ENCODE assay signal across 8 cellular contexts in the genomic region with DNA sequence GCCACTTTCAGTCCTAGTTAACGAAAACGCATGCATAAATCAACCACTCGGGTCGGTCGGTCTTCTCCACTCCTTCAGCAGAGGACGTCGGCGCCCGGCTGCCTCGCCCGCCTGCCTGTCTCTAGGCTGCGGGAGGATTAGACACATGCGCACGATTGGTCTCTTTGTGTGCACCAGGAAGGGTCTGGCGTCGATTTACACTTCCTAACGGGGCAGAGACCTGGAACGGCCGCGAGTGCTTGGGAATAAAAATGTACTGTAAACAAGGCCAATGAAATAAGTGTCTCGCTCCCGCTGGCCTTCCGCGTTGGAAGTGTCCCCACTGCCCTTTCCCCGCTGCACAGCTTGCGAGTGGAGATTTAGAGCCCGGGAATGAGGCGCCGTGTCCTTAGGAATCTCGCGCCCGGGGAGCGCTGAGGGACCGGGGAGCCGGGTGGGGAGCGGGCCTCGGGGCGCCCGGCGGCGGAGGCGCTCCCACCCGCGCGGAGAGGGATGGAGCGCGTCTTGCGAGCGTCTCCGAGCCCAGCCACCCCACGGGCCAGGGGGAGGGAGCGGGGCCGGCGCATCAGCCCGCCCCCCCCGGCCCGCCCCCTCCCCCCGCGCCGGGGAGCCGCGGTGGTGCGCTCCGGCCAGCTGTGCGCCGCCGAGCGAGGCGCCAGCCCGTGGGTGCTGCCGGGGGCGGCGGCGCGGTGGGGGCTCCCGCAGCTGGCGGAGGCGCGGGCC. TPM values are rescaled to one million over a fixed set of nuclear protein-coding genes. Genes with fewer than 3 reads are reported as not detected.
A peak's percentile ranks its signal among the peaks of the same experiment; 100 is the strongest.
DNase-seq lines count a peak whose midpoint lies in the region; ATAC-seq and TF ChIP-seq lines count a peak whose summit lies in the region.

A gene (plus strand): TSS at position 636 of the 723 bp plus-strand sequence.

- peak within 1 kb of the TSS; percentile 71 for H4K8ac ChIP-seq in mesenchymal stem cell (ENCODE audit: low read length)

- H3K4me1 ChIP-seq in KMS-11 (ENCODE audit: low read depth, poor library complexity, severe bottlenecking) (peaks cover 3% of the 10 kb centered on the region), mesenchymal stem cell (ENCODE audit: control insufficient read depth, insufficient read depth, low read depth, low read length) (peaks cover 16% of the 10 kb centered on the region), tibial artery (peaks cover 0 to 16% (median 9%) of the 10 kb centered on the region in 4 donors)

- no peak within 1 kb of the TSS for H2AK5ac ChIP-seq in mesenchymal stem cell (ENCODE audit: low read length, severe bottlenecking)

- no peak within 1 kb of the TSS for H3K14ac ChIP-seq in mesenchymal stem cell (ENCODE audit: low read length in 2 of 2)

- H3K4me2 ChIP-seq in KMS-11 (peak within 1 kb of the TSS; percentile 37; the same call in 1 of the 2 replicates), mesenchymal stem cell (ENCODE audit: low read length, poor library complexity, severe bottlenecking) (peak within 1 kb of the TSS; percentile 83)

- H3K23ac ChIP-seq in mesenchymal stem cell (ENCODE audit: low read length in 2 of 2): no peak within 1 kb of the TSS

- TF ChIP-seq CTCF in CD4-positive, alpha-beta T cell (IDR thresholded peaks at IDR 0.05): no peak
- TF ChIP-seq CTCF in KMS-11 (conservative IDR thresholded peaks at IDR 0.05; ENCODE audit: low read depth, low read length) (no peak), tibial artery (IDR thresholded peaks at IDR 0.05) (no peak)

- no peaks in the 10 kb centered on the region for H3K79me2 ChIP-seq in KMS-11 (ENCODE audit: insufficient read depth, low read depth)

- no peak within 1 kb of the TSS for H2BK5ac ChIP-seq in mesenchymal stem cell (ENCODE audit: low read depth, low read length, poor library complexity, severe bottlenecking)

- H3K18ac ChIP-seq in mesenchymal stem cell (ENCODE audit: low read depth in 1 of 2, low read length in 2 of 2): peak within 1 kb of the TSS in 1 of 2 experiments; percentile 26

- H2BK120ac ChIP-seq in mesenchymal stem cell (ENCODE audit: low read depth, low read length): peak within 1 kb of the TSS; percentile 55

- no peak within 1 kb of the TSS for H3K27ac ChIP-seq in CD4-positive, alpha-beta T cell (ENCODE audit: low read depth, low read length)
- H3K27ac ChIP-seq in KMS-11 (no peak within 1 kb of the TSS), mesenchymal stem cell (ENCODE audit: low read length, poor library complexity, severe bottlenecking) (no peak within 1 kb of the TSS), tibial artery (peak within 1 kb of the TSS; percentile 71 to 72)

- intact Hi-C loops in CD4-positive, alpha-beta T cell (cut with DNase I, micrococcal nuclease): no loop called here
- intact Hi-C loops in tibial artery (cut with DNase I; ENCODE audit: low total_unique reads): no loop called here

- H2AFZ ChIP-seq in KMS-11 (ENCODE audit: low read depth): peak within 1 kb of the TSS; percentile 66
- peak within 1 kb of the TSS; percentile 20 for H2AFZ ChIP-seq in mesenchymal stem cell (ENCODE audit: low read depth, low read length)

- peaks cover 17% of the 10 kb centered on the region for H3K4me1 Mint-ChIP-seq in CD4-positive, alpha-beta T cell (ENCODE audit: low read depth)
- peaks cover 12 to 20% (median 20%) of the 10 kb centered on the region in 3 donors for H3K4me1 Mint-ChIP-seq in T-cell

- H3K4me3 ChIP-seq in KMS-11 (IDR thresholded peaks at IDR 0.05; ENCODE audit: insufficient read depth, low read depth, low read length) (no peak within 1 kb of the TSS), mesenchymal stem cell (ENCODE audit: insufficient read depth in 1 of 2, low read depth in 1 of 2, low read length in 2 of 2) (peak within 1 kb of the TSS; percentile 67 to 81), tibial artery (peak within 1 kb of the TSS; percentile 66 to 67)

- H2BK15ac ChIP-seq in mesenchymal stem cell (ENCODE audit: low read depth, poor library complexity, severe bottlenecking): peak within 1 kb of the TSS; percentile 46

- H3K9me3 ChIP-seq in CD4-positive, alpha-beta T cell (ENCODE audit: control insufficient read depth, low read length): peaks cover 6% of the 10 kb centered on the region
- no peaks in the 10 kb centered on the region for H3K9me3 ChIP-seq in mesenchymal stem cell (ENCODE audit: control insufficient read depth, low read length)
- H3K9me3 ChIP-seq in tibial artery: no peaks in the 10 kb centered on the region

- H3K36me3 ChIP-seq in KMS-11 (ENCODE audit: insufficient read depth): no peaks in the 10 kb centered on the region
- H3K36me3 ChIP-seq in mesenchymal stem cell (ENCODE audit: control insufficient read depth in 1 of 2, insufficient read depth in 2 of 2, low read depth in 1 of 2, low read length in 2 of 2): no peaks in the 10 kb centered on the region
- no peaks in the 10 kb centered on the region for H3K36me3 ChIP-seq in tibial artery

- ATAC-seq in CD4-positive, alpha-beta T cell (ENCODE audit: poor library complexity): no peak
- ATAC-seq in T-cell (replicated peaks in 1 of 4): no peak
- ATAC-seq in GM21447 (IDR thresholded peaks at IDR 0.05; ENCODE audit: unreplicated experiment): no peak

- peak within 1 kb of the TSS; percentile 56 for H3K4me3 Mint-ChIP-seq in CD4-positive, alpha-beta T cell
- H3K4me3 Mint-ChIP-seq in T-cell: peak within 1 kb of the TSS; percentile 52 to 71 (median 53)

- POLR2A ChIA-PET in CD4-positive, alpha-beta T cell (lab: Charles Lee): no interaction called here
- POLR2A ChIA-PET in T-cell (lab: Charles Lee): no interaction called here

- H3K27me3 ChIP-seq in CD4-positive, alpha-beta T cell (ENCODE audit: control insufficient read depth, insufficient read depth, low read length): peaks cover 59% of the 10 kb centered on the region
- no peaks in the 10 kb centered on the region for H3K27me3 ChIP-seq in KMS-11 (ENCODE audit: insufficient read depth, low read depth)
- H3K27me3 ChIP-seq in mesenchymal stem cell (ENCODE audit: control insufficient read depth in 1 of 2, insufficient read depth in 1 of 2, low read length in 2 of 2): peaks cover 16 to 25% of the 10 kb centered on the region in 2 experiments
- H3K27me3 ChIP-seq in tibial artery: no peaks in the 10 kb centered on the region

- H4K91ac ChIP-seq in mesenchymal stem cell (ENCODE audit: low read length): peak within 1 kb of the TSS; percentile 85

- H3K27ac Mint-ChIP-seq in CD4-positive, alpha-beta T cell: no peak within 1 kb of the TSS
- no peak within 1 kb of the TSS for H3K27ac Mint-ChIP-seq in T-cell

- H3K9ac ChIP-seq in KMS-11 (peak within 1 kb of the TSS; percentile 14; the same call in 1 of the 2 replicates), mesenchymal stem cell (ENCODE audit: low read length) (peak within 1 kb of the TSS; percentile 46)

- peak within 1 kb of the TSS in 1 of 2 experiments; percentile 29 for H2BK12ac ChIP-seq in mesenchymal stem cell (ENCODE audit: low read length in 2 of 2)

- H3K79me1 ChIP-seq in mesenchymal stem cell (replicated peaks; ENCODE audit: low read length, poor library complexity, severe bottlenecking): no peaks in the 10 kb centered on the region

- under 1% methylated on average over 35 of the region's 79 CpGs for WGBS in mesenchymal stem cell

- no peak for DNase-seq in CD4-positive, alpha-beta T cell
- DNase-seq in T-cell (no peak), epidermal melanocyte (ENCODE audit: insufficient read length, low spot score) (peak; percentile 40), mesenchymal stem cell (peak; percentile 80), tibial artery (peak; percentile 65 to 78), T-helper 9 cell (no peak)

- H3K4ac ChIP-seq in mesenchymal stem cell (ENCODE audit: low read depth in 1 of 2, low read length in 2 of 2): no peak within 1 kb of the TSS

- peaks cover 72% of the 10 kb centered on the region for H3K27me3 Mint-ChIP-seq in CD4-positive, alpha-beta T cell
- H3K27me3 Mint-ChIP-seq in T-cell: peaks cover 57 to 70% of the 10 kb centered on the region in 2 donors

- CTCF ChIA-PET in CD4-positive, alpha-beta T cell (lab: Charles Lee): no interaction called here
- CTCF ChIA-PET in T-cell (lab: Charles Lee): no interaction called here

- no peaks in the 10 kb centered on the region for H3K36me3 Mint-ChIP-seq in CD4-positive, alpha-beta T cell (ENCODE audit: low read depth)
- no peaks in the 10 kb centered on the region for H3K36me3 Mint-ChIP-seq in T-cell

- no peaks in the 10 kb centered on the region for H3K9me3 Mint-ChIP-seq in CD4-positive, alpha-beta T cell
- H3K9me3 Mint-ChIP-seq in T-cell: no peaks in the 10 kb centered on the region

- H4K20me1 ChIP-seq in KMS-11 (ENCODE audit: insufficient read depth): no peaks in the 10 kb centered on the region

RNA-seq across cellular contexts. Expression of the gene that starts here (rescaled TPM):
- not detected for total RNA-seq in CD4-positive, alpha-beta T cell
- total RNA-seq in T-cell: under 1 TPM in 1 of 5 donors, not detected in 4; 0.03 TPM
- 0.40 TPM for polyA plus RNA-seq in mesenchymal stem cell (2013, experiment 1 of 2)
- 0.42 TPM for polyA plus RNA-seq in mesenchymal stem cell (2013, experiment 2 of 2)

Comparison
In these comparisons a context has a peak if more than half of its experiments do, and no peak if none do; other contexts are left out.
1. DNase-seq: peak in epidermal melanocyte (single experiment), mesenchymal stem cell (single experiment) and tibial artery (2 of 2); none in CD4-positive, alpha-beta T cell (0 of 10), T-cell (0 of 34) and T-helper 9 cell (single experiment).
2. H3K27ac ChIP-seq: peak in tibial artery (2 of 2); none in CD4-positive, alpha-beta T cell (single experiment), KMS-11 (single experiment) and mesenchymal stem cell (single experiment).